ENCODE assay signal across 1 cellular context in the genomic region with DNA sequence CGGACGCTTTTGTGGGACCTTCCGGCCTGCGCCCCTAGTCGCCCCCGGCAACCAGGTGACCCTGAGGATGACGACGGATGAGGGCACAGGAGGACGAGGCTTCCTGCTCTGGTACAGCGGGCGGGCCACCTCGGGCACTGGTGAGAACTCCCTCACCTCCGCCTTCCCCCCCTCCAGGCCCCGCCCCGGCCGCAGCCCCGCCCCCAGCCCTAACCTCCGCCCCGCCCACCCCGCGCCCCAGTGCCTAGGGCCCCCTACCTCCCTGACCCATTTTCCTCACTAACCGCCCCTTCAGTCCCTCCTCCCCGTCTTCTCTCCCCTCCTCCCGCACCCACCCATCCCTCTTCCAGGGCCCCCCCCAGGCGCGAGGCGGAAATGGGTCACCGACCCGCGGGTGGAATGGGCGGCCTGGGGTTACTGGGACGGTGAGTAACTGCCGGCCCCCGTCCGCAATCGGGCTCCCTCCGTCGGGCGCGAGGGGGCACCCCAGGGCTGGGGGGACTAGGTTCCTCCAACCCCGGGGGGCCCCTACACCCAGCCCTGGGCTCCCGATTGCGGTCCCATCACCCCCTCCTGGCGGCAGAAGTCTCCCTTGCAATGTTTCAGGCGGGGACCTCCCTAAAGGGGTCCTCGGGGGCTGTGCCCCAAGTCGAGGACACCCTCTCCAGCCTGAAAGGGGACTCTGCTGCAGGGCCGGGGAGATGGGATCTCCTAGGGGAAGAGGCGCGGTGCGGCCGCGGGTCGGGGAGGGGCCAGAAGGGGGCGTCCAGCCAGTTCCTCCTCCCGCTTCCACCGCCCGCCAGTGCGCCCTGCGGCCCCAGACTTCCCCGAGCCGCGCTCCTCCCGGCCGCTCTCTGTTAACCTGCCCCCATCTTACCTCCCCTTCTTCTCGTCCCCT.
A peak's percentile ranks its signal among the peaks of the same experiment; 100 is the strongest.
TF ChIP-seq lines count a peak whose summit lies in the region.

No MANE protein-coding gene starts in this region.

TF ChIP-seq in HEK293, 187 proteins besides CTCF, POLR2A, EP300 and RAD21 (continued from another document and continues in another):
- TF ChIP-seq, protein P1, sequence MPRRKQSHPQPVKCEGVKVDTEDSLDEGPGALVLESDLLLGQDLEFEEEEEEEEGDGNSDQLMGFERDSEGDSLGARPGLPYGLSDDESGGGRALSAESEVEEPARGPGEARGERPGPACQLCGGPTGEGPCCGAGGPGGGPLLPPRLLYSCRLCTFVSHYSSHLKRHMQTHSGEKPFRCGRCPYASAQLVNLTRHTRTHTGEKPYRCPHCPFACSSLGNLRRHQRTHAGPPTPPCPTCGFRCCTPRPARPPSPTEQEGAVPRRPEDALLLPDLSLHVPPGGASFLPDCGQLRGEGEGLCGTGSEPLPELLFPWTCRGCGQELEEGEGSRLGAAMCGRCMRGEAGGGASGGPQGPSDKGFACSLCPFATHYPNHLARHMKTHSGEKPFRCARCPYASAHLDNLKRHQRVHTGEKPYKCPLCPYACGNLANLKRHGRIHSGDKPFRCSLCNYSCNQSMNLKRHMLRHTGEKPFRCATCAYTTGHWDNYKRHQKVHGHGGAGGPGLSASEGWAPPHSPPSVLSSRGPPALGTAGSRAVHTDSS (tag by site-specific recombination; IDR thresholded peaks at IDR 0.05) = no peak
- peak; percentile 75 for TF ChIP-seq ZFHX2 (tag by site-specific recombination; conservative IDR thresholded peaks at IDR 0.05)
- TF ChIP-seq ZNF404 (tag by site-specific recombination; IDR thresholded peaks at IDR 0.05) = no peak
- no peak for TF ChIP-seq BCL11A (tag by site-specific recombination; IDR thresholded peaks at IDR 0.05; ENCODE audit: low read depth)
- no peak for TF ChIP-seq ZNF792 (tag by site-specific recombination; IDR thresholded peaks at IDR 0.05)
- TF ChIP-seq, protein P2, sequence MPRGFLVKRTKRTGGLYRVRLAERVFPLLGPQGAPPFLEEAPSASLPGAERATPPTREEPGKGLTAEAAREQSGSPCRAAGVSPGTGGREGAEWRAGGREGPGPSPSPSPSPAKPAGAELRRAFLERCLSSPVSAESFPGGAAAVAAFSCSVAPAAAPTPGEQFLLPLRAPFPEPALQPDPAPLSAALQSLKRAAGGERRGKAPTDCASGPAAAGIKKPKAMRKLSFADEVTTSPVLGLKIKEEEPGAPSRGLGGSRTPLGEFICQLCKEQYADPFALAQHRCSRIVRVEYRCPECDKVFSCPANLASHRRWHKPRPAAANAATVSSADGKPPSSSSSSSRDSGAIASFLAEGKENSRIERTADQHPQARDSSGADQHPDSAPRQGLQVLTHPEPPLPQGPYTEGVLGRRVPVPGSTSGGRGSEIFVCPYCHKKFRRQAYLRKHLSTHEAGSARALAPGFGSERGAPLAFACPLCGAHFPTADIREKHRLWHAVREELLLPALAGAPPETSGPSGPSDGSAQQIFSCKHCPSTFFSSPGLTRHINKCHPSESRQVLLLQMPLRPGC (tag by site-specific recombination; IDR thresholded peaks at IDR 0.05) = no peak
- no peak for TF ChIP-seq ZNF416 (tag by site-specific recombination; IDR thresholded peaks at IDR 0.05)
- TF ChIP-seq ZNF501 (tag by site-specific recombination; IDR thresholded peaks at IDR 0.05) = 0 out of 2 replicates have a peak, but pooled peaks have one; percentile 20
- TF ChIP-seq ZEB2 (tag by site-specific recombination; IDR thresholded peaks at IDR 0.05) = no peak
- TF ChIP-seq ZBTB17 (tag by site-specific recombination; IDR thresholded peaks at IDR 0.05) = peak; percentile 41
- no peak for TF ChIP-seq ZNF548 (tag by site-specific recombination; IDR thresholded peaks at IDR 0.05)
- TF ChIP-seq, protein P3, sequence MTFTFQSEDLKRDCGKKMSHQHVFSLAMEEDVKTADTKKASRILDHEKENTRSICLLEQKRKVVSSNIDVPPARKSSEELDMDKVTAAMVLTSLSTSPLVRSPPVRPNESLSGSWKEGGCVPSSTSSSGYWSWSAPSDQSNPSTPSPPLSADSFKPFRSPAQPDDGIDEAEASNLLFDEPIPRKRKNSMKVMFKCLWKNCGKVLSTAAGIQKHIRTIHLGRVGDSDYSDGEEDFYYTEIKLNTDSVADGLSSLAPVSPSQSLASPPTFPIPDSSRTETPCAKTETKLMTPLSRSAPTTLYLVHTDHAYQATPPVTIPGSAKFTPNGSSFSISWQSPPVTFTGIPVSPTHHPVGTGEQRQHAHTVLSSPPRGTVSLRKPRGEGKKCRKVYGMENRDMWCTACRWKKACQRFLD (tag by site-specific recombination; IDR thresholded peaks at IDR 0.05) = no peak
- 0 out of 2 replicates have a peak, but pooled peaks have one; percentile 15 for TF ChIP-seq ZNF184 (tag by site-specific recombination; IDR thresholded peaks at IDR 0.05)
- TF ChIP-seq, protein P4, sequence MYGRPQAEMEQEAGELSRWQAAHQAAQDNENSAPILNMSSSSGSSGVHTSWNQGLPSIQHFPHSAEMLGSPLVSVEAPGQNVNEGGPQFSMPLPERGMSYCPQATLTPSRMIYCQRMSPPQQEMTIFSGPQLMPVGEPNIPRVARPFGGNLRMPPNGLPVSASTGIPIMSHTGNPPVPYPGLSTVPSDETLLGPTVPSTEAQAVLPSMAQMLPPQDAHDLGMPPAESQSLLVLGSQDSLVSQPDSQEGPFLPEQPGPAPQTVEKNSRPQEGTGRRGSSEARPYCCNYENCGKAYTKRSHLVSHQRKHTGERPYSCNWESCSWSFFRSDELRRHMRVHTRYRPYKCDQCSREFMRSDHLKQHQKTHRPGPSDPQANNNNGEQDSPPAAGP (tag by site-specific recombination; IDR thresholded peaks at IDR 0.05) = peak; percentile 81
- TF ChIP-seq, protein P5, sequence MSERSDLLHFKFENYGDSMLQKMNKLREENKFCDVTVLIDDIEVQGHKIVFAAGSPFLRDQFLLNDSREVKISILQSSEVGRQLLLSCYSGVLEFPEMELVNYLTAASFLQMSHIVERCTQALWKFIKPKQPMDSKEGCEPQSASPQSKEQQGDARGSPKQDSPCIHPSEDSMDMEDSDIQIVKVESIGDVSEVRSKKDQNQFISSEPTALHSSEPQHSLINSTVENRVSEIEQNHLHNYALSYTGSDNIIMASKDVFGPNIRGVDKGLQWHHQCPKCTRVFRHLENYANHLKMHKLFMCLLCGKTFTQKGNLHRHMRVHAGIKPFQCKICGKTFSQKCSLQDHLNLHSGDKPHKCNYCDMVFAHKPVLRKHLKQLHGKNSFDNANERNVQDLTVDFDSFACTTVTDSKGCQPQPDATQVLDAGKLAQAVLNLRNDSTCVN (tag by site-specific recombination; optimal IDR thresholded peaks at IDR 0.05) = peak; percentile 37
- no peak for TF ChIP-seq ZNF140 (tag by site-specific recombination; IDR thresholded peaks at IDR 0.05)
- TF ChIP-seq ZNF670 (tag by site-specific recombination; IDR thresholded peaks at IDR 0.05; ENCODE audit: low read depth) = no peak
- peak; percentile 24 for TF ChIP-seq ZNF629 (tag by site-specific recombination; IDR thresholded peaks at IDR 0.05)
- TF ChIP-seq, protein P6, sequence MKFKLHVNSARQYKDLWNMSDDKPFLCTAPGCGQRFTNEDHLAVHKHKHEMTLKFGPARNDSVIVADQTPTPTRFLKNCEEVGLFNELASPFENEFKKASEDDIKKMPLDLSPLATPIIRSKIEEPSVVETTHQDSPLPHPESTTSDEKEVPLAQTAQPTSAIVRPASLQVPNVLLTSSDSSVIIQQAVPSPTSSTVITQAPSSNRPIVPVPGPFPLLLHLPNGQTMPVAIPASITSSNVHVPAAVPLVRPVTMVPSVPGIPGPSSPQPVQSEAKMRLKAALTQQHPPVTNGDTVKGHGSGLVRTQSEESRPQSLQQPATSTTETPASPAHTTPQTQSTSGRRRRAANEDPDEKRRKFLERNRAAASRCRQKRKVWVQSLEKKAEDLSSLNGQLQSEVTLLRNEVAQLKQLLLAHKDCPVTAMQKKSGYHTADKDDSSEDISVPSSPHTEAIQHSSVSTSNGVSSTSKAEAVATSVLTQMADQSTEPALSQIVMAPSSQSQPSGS (tag by site-specific recombination; IDR thresholded peaks at IDR 0.05; ENCODE audit: low read depth) = no peak
- TF ChIP-seq ZNF2 (tag by site-specific recombination; IDR thresholded peaks at IDR 0.05) = 0 out of 2 replicates have a peak, but pooled peaks have one; percentile 17
- TF ChIP-seq PRDM1 (tag by site-specific recombination; IDR thresholded peaks at IDR 0.05) = no peak
- TF ChIP-seq, protein P7, sequence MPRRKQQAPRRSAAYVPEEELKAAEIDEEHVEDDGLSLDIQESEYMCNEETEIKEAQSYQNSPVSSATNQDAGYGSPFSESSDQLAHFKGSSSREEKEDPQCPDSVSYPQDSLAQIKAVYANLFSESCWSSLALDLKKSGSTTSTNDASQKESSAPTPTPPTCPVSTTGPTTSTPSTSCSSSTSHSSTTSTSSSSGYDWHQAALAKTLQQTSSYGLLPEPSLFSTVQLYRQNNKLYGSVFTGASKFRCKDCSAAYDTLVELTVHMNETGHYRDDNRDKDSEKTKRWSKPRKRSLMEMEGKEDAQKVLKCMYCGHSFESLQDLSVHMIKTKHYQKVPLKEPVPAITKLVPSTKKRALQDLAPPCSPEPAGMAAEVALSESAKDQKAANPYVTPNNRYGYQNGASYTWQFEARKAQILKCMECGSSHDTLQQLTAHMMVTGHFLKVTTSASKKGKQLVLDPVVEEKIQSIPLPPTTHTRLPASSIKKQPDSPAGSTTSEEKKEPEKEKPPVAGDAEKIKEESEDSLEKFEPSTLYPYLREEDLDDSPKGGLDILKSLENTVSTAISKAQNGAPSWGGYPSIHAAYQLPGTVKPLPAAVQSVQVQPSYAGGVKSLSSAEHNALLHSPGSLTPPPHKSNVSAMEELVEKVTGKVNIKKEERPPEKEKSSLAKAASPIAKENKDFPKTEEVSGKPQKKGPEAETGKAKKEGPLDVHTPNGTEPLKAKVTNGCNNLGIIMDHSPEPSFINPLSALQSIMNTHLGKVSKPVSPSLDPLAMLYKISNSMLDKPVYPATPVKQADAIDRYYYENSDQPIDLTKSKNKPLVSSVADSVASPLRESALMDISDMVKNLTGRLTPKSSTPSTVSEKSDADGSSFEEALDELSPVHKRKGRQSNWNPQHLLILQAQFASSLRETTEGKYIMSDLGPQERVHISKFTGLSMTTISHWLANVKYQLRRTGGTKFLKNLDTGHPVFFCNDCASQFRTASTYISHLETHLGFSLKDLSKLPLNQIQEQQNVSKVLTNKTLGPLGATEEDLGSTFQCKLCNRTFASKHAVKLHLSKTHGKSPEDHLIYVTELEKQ (tag by site-specific recombination; IDR thresholded peaks at IDR 0.05; ENCODE audit: borderline replicate concordance) = no peak
- TF ChIP-seq, protein P8, sequence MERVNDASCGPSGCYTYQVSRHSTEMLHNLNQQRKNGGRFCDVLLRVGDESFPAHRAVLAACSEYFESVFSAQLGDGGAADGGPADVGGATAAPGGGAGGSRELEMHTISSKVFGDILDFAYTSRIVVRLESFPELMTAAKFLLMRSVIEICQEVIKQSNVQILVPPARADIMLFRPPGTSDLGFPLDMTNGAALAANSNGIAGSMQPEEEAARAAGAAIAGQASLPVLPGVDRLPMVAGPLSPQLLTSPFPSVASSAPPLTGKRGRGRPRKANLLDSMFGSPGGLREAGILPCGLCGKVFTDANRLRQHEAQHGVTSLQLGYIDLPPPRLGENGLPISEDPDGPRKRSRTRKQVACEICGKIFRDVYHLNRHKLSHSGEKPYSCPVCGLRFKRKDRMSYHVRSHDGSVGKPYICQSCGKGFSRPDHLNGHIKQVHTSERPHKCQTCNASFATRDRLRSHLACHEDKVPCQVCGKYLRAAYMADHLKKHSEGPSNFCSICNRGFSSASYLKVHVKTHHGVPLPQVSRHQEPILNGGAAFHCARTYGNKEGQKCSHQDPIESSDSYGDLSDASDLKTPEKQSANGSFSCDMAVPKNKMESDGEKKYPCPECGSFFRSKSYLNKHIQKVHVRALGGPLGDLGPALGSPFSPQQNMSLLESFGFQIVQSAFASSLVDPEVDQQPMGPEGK (tag by site-specific recombination; IDR thresholded peaks at IDR 0.05) = peak; percentile 89
- TF ChIP-seq KLF16 (tag by site-specific recombination; IDR thresholded peaks at IDR 0.05) = peak; percentile 62; the same call in 1 of the 2 replicates
- TF ChIP-seq ZIC2 (tag by site-specific recombination; IDR thresholded peaks at IDR 0.05) = peak; percentile 81
- TF ChIP-seq, protein P9, sequence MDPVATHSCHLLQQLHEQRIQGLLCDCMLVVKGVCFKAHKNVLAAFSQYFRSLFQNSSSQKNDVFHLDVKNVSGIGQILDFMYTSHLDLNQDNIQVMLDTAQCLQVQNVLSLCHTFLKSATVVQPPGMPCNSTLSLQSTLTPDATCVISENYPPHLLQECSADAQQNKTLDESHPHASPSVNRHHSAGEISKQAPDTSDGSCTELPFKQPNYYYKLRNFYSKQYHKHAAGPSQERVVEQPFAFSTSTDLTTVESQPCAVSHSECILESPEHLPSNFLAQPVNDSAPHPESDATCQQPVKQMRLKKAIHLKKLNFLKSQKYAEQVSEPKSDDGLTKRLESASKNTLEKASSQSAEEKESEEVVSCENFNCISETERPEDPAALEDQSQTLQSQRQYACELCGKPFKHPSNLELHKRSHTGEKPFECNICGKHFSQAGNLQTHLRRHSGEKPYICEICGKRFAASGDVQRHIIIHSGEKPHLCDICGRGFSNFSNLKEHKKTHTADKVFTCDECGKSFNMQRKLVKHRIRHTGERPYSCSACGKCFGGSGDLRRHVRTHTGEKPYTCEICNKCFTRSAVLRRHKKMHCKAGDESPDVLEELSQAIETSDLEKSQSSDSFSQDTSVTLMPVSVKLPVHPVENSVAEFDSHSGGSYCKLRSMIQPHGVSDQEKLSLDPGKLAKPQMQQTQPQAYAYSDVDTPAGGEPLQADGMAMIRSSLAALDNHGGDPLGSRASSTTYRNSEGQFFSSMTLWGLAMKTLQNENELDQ (tag by site-specific recombination; IDR thresholded peaks at IDR 0.05; ENCODE audit: low read depth) = no peak
- no peak for TF ChIP-seq ZNF560 (tag by site-specific recombination; IDR thresholded peaks at IDR 0.05; ENCODE audit: borderline replicate concordance)
- no peak for TF ChIP-seq ZNF239 (tag by site-specific recombination; IDR thresholded peaks at IDR 0.05)
- no peak for TF ChIP-seq SCRT2 (tag by site-specific recombination; IDR thresholded peaks at IDR 0.05)
- no peak for TF ChIP-seq ZNF133 (tag by site-specific recombination; IDR thresholded peaks at IDR 0.05)
- no peak for TF ChIP-seq FEZF1 (tag by site-specific recombination; IDR thresholded peaks at IDR 0.05)
- TF ChIP-seq ZNF341 (tag by site-specific recombination; IDR thresholded peaks at IDR 0.05; ENCODE audit: low read depth) = peak; percentile 71
- TF ChIP-seq ZNF266 (tag by site-specific recombination; IDR thresholded peaks at IDR 0.05; ENCODE audit: low read depth) = no peak
- peak; percentile 84 for TF ChIP-seq GLIS1 (tag by site-specific recombination; IDR thresholded peaks at IDR 0.05)
- TF ChIP-seq ZNF366 (tag by site-specific recombination; conservative IDR thresholded peaks at IDR 0.05) = 0 out of 2 replicates have a peak, but pooled peaks have one; percentile 12
- TF ChIP-seq ZXDB (tag by site-specific recombination; IDR thresholded peaks at IDR 0.05) = 0 out of 2 replicates have a peak, but pooled peaks have one; percentile 37
- peak; percentile 21; the same call in 1 of the 2 replicates for TF ChIP-seq ZBTB7A (tag by site-specific recombination; IDR thresholded peaks at IDR 0.05; ENCODE audit: low read depth)
- TF ChIP-seq, protein P10, sequence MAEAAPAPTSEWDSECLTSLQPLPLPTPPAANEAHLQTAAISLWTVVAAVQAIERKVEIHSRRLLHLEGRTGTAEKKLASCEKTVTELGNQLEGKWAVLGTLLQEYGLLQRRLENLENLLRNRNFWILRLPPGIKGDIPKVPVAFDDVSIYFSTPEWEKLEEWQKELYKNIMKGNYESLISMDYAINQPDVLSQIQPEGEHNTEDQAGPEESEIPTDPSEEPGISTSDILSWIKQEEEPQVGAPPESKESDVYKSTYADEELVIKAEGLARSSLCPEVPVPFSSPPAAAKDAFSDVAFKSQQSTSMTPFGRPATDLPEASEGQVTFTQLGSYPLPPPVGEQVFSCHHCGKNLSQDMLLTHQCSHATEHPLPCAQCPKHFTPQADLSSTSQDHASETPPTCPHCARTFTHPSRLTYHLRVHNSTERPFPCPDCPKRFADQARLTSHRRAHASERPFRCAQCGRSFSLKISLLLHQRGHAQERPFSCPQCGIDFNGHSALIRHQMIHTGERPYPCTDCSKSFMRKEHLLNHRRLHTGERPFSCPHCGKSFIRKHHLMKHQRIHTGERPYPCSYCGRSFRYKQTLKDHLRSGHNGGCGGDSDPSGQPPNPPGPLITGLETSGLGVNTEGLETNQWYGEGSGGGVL (tag by site-specific recombination; IDR thresholded peaks at IDR 0.05) = peak; percentile 97
